Comparison of ENCODE assay signal across 14 cellular contexts in the genomic region with DNA sequence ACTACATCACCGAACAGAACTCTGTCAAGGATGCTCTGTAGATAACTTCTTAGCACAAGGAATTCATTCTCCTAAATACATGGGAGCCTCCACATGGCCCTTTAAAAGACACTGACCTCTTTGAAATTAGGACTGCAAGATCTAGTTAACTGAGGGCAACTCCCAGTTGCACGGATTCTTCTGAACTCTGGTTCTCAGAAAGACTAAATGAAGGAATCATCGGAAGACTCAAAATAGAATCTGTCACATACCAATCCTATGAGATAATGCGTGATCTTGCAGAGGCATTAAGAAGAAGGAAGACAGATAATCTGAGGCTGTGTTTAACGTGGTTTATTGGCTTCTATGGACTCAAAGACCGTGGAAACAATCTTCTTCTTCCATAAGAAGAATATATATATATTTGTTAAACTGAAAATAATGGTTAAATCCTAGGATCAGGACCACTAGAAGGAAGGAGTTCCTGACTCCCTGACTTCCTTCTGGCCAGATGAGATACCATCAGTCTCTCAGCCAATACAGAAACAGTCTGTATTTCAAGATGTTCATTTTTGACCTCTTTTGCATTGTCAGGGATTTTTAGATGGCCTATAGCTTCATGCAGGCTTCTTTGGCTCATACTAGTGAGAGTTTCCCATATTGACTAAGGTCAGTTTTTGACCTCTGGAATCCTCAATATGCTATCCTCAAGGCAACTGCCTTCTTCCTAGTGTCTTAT. TPM values are rescaled to one million over a fixed set of nuclear protein-coding genes. Genes with fewer than 3 reads are reported as not detected.
A peak's percentile ranks its signal among the peaks of the same experiment; 100 is the strongest.
DNase-seq lines count a peak whose midpoint lies in the region; FAIRE-seq and TF ChIP-seq lines count a peak whose summit lies in the region.
"Had no signal": no experiment of that assay in that cellular context is flagged by ENCODE, and none has a peak within 500 bp of the region (broad histone marks: within the 10 kb centered on the region; RNA-seq: fewer than 3 reads in every experiment).

No MANE protein-coding gene starts in this region.

- peak; percentile 61 for FAIRE-seq in keratinocyte (lab: Jason Lieb, UNC)
- no peak for FAIRE-seq in kidney (lab: Jason Lieb, UNC)
- FAIRE-seq: small intestine had no signal

- H3K36me3 ChIP-seq in brain microvascular endothelial cell (replicated peaks) (no peaks in the 10 kb centered on the region), keratinocyte (ENCODE audit: control insufficient read depth in 2 of 2, extremely low read depth in 1 of 2, insufficient read depth in 2 of 2, low read length in 2 of 2) (no peaks in the 10 kb centered on the region), suprapubic skin (no peaks in the 10 kb centered on the region), kidney (ENCODE audit: control insufficient read depth in 1 of 2, insufficient read depth in 2 of 2, low read length in 2 of 2) (no peaks in the 10 kb centered on the region)

- in situ Hi-C loops in brain microvascular endothelial cell (cut with HindIII; ENCODE audit: low pct_ligation_motif_present, low sequenced_read_pairs): no loop called here

- dilution Hi-C loops in keratinocyte (cut with MboI; ENCODE audit: extremely low pct_ligation_motif_present, low sequenced_read_pairs): no loop called here

- H3K4me1 ChIP-seq in keratinocyte (ENCODE audit: control insufficient read depth, extremely low read depth, insufficient read depth, low read length) (peaks cover 8% of the 10 kb centered on the region), suprapubic skin (peaks cover 8% of the 10 kb centered on the region), kidney (ENCODE audit: control insufficient read depth in 1 of 2, insufficient read depth in 1 of 2, low read depth in 1 of 2, low read length in 2 of 2) (no peaks in the 10 kb centered on the region)

- H3K4me3 ChIP-seq in brain microvascular endothelial cell (ENCODE audit: low read depth, low read length) (no peak overlapping the region), keratinocyte (ENCODE audit: control insufficient read depth in 2 of 3, extremely low read depth in 1 of 3, insufficient read depth in 2 of 3, low read depth in 1 of 3, low read length in 3 of 3) (no peak overlapping the region), suprapubic skin (no peak overlapping the region), kidney (ENCODE audit: low read length in 2 of 2) (no peak overlapping the region)

- no peaks in the 10 kb centered on the region for H4K20me1 ChIP-seq in keratinocyte (ENCODE audit: control insufficient read depth, extremely low read depth, insufficient read depth, low read length)

- no peak overlapping the region for H3K27ac ChIP-seq in brain microvascular endothelial cell
- no peak overlapping the region for H3K27ac ChIP-seq in keratinocyte (ENCODE audit: control insufficient read depth, insufficient read depth, low read length)
- peak overlapping the region; percentile 45 for H3K27ac ChIP-seq in suprapubic skin
- H3K27ac ChIP-seq in kidney (ENCODE audit: low read depth in 2 of 2, low read length in 2 of 2): peak overlapping the region in 1 of 2 donors; percentile 14
- H3K27ac ChIP-seq: VCaP had no signal

- TF ChIP-seq CTCF in brain microvascular endothelial cell (IDR thresholded peaks at IDR 0.05; ENCODE audit: low read depth, low read length, missing control alignments) (no peak), keratinocyte (optimal IDR thresholded peaks at IDR 0.05 in 1 of 3, IDR thresholded peaks at IDR 0.05 in 1 of 3, conservative IDR thresholded peaks at IDR 0.05 in 1 of 3; ENCODE audit: extremely low read depth in 1 of 3, insufficient read depth in 2 of 3, low read length in 3 of 3) (no peak), suprapubic skin (IDR thresholded peaks at IDR 0.05) (no peak), kidney (IDR thresholded peaks at IDR 0.05; ENCODE audit: borderline replicate concordance, extremely low read depth, insufficient read depth) (no peak)

- H3K9ac ChIP-seq in keratinocyte (ENCODE audit: control insufficient read depth, extremely low read depth, insufficient read depth, low read length): no peak overlapping the region
- no peak overlapping the region for H3K9ac ChIP-seq in kidney (ENCODE audit: low read length in 2 of 2)

- intact Hi-C loops in kidney (cut with DNase I): no loop called here

- H3K79me2 ChIP-seq in keratinocyte (ENCODE audit: control insufficient read depth, insufficient read depth, low read length): no peaks in the 10 kb centered on the region

- no peak for TF ChIP-seq EP300 in suprapubic skin (IDR thresholded peaks at IDR 0.05)

- TF ChIP-seq POLR2A in suprapubic skin (IDR thresholded peaks at IDR 0.05): no peak
- no peak for TF ChIP-seq POLR2A in erythroblast (IDR thresholded peaks at IDR 0.05; ENCODE audit: low read length)

- DNase-seq in NCI-H82 (lab: John Stamatoyannopoulos, UW) (peak; percentile 11), NCI-H82 treated with DMSO at 0.1 percent for 48 hours (lab: John Stamatoyannopoulos, UW; ENCODE audit: unreplicated experiment) (no peak), brain microvascular endothelial cell (peak; percentile 28), keratinocyte (ENCODE audit: low read depth, low spot score) (peak; percentile 21), suprapubic skin (ENCODE audit: low spot score in 2 of 2) (no peak), kidney (no peak), erythroblast (lab: John Stamatoyannopoulos, UW) (no peak)
- DNase-seq in activated T-cell treated with anti-CD3 and anti-CD28 coated beads, Interleukin-2, amount 50 U/mL, for 1 hour: no peak
- DNase-seq: 8988T; activated CD8-positive, alpha-beta memory T cell treated with anti-CD3 and anti-CD28 coated beads, Interleukin-2, amount 50 U/mL, for 48 hours; DMS79 treated with DMSO at 0.1 percent for 48 hours; naive B cell; small intestine had no signal

- H3K9me3 ChIP-seq in keratinocyte (ENCODE audit: control insufficient read depth, low read depth, low read length) (no peaks in the 10 kb centered on the region), suprapubic skin (no peaks in the 10 kb centered on the region), kidney (ENCODE audit: control insufficient read depth in 1 of 2, low read length in 2 of 2) (peaks cover 0 to 4% of the 10 kb centered on the region in 2 donors)

- no peak overlapping the region for H2AFZ ChIP-seq in keratinocyte (ENCODE audit: control insufficient read depth, low read length)

- 44% methylated on average over 6 of the region's 6 CpGs for WGBS in suprapubic skin

- no peaks in the 10 kb centered on the region for H3K9me1 ChIP-seq in keratinocyte (ENCODE audit: control insufficient read depth, extremely low read depth, insufficient read depth, low read length)

- H3K27me3 ChIP-seq in brain microvascular endothelial cell (replicated peaks) (no peaks in the 10 kb centered on the region), keratinocyte (ENCODE audit: control insufficient read depth, extremely low read depth, insufficient read depth, low read length) (no peaks in the 10 kb centered on the region), suprapubic skin (no peaks in the 10 kb centered on the region)

- no peak overlapping the region for H3K4me2 ChIP-seq in keratinocyte (ENCODE audit: control insufficient read depth, extremely low read depth, insufficient read depth, low read depth, low read length)

RNA-seq across cellular contexts. Expression of a gene that starts 33.9 kb away (rescaled TPM):
- polyA plus RNA-seq in keratinocyte: 23.3 to 42.4 TPM (median 35.3 TPM) in 3 replicates
- polyA plus RNA-seq in keratinocyte (2011; ENCODE audit: low read depth): 62.0 TPM
- 16.7 and 52.7 TPM in 2 replicates for polyA plus RNA-seq in keratinocyte (2011; cell fraction: cytosol; rRNA removed)
- 30.6 and 41.6 TPM in 2 replicates for polyA plus RNA-seq in keratinocyte (2011; cell fraction: nucleus; rRNA removed)
- 24.3 and 35.1 TPM in 2 replicates for polyA plus RNA-seq in keratinocyte (2012; ENCODE audit: low replicate concordance)
- 19.1 to 57.8 TPM (median 38.8 TPM) in 3 replicates for polyA minus RNA-seq in keratinocyte
- polyA minus RNA-seq in keratinocyte (2011; cell fraction: cytosol; rRNA and poly(A)+ RNA removed): 23.4 TPM
- polyA minus RNA-seq in keratinocyte (2011; cell fraction: nucleus; rRNA and poly(A)+ RNA removed): 21.2 and 35.3 TPM in 2 replicates
- 10 to 100 TPM; 25.7 to 36.6 (median 34.6) TPM for total RNA-seq in suprapubic skin
- 46.9 TPM for total RNA-seq in kidney
- polyA plus RNA-seq in kidney (ENCODE audit: insufficient read depth, low read depth, low replicate concordance): 18.0 TPM

Comparison
In these comparisons a context has a peak if more than half of its experiments do, and no peak if none do; other contexts are left out.
1. DNase-seq: peak in NCI-H82 (single experiment), brain microvascular endothelial cell (single experiment) and keratinocyte (single experiment); none in NCI-H82 treated with DMSO at 0.1 percent for 48 hours (single experiment), suprapubic skin (0 of 2), kidney (single experiment), erythroblast (0 of 2) and activated T-cell treated with anti-CD3 and anti-CD28 coated beads, Interleukin-2, amount 50 U/mL, for 1 hour (single experiment).